Comparison of ENCODE assay signal across 8 cellular contexts in genomic region chr5:181215997-181216982, GRCh38. TPM values are rescaled to one million over a fixed set of nuclear protein-coding genes. Genes with fewer than 3 reads are reported as not detected.
DNase-seq lines count a peak whose midpoint lies in the region; ATAC-seq, FAIRE-seq and TF ChIP-seq lines count a peak whose summit lies in the region.

No MANE protein-coding gene starts in this region.

- H3K9me3 ChIP-seq in SJSA1 (replicated peaks), result no peaks in the 10 kb centered on the region
- no peaks in the 10 kb centered on the region for H3K9me3 ChIP-seq in esophagus squamous epithelium
- no peaks in the 10 kb centered on the region for H3K9me3 ChIP-seq in skeletal muscle tissue (ENCODE audit: control insufficient read depth in 3 of 3, low read length in 3 of 3)

- intact Hi-C loops in esophagus squamous epithelium (cut with DNase I), result no loop called here

- 38 to 41% methylated on average over 29 to 33 of the region's 44 CpGs for WGBS in esophagus squamous epithelium, 2 donors

- H3K27me3 ChIP-seq in SJSA1 (replicated peaks), result no peaks in the 10 kb centered on the region
- no peaks in the 10 kb centered on the region for H3K27me3 ChIP-seq in esophagus squamous epithelium
- no peaks in the 10 kb centered on the region for H3K27me3 ChIP-seq in skeletal muscle tissue (ENCODE audit: control insufficient read depth in 3 of 3, insufficient read depth in 3 of 3, low read length in 3 of 3)

- H3K27ac ChIP-seq in SJSA1, result no peak overlapping the region; the same call in 1 of the 2 replicates
- H3K27ac ChIP-seq in esophagus squamous epithelium, result peak overlapping the region in 3 of 4 donors; percentile 23 to 82 (median 77)
- H3K27ac ChIP-seq in skeletal muscle tissue (ENCODE audit: low read depth, low read length), result peak overlapping the region; percentile 25

- peak overlapping the region; percentile 39 to 81 (median 63) for H3K9ac ChIP-seq in skeletal muscle tissue (ENCODE audit: low read depth in 1 of 3, low read length in 3 of 3)

- TF ChIP-seq POLR2A in GM12891 (IDR thresholded peaks at IDR 0.05; ENCODE audit: low read depth, low read length) (no peak), esophagus squamous epithelium (IDR thresholded peaks at IDR 0.05) (no peak)

- H3K36me3 ChIP-seq in SJSA1 (no peaks in the 10 kb centered on the region), esophagus squamous epithelium (no peaks in the 10 kb centered on the region), skeletal muscle tissue (ENCODE audit: control insufficient read depth in 3 of 3, insufficient read depth in 3 of 3, low read length in 3 of 3) (no peaks in the 10 kb centered on the region)

- peak; percentile 5 for FAIRE-seq in GM12891 (lab: Jason Lieb, UNC)

- no peak for TF ChIP-seq CTCF in esophagus squamous epithelium (IDR thresholded peaks at IDR 0.05)

- ATAC-seq in HG02870 (IDR thresholded peaks at IDR 0.05; ENCODE audit: unreplicated experiment) (no peak), GM18861 (IDR thresholded peaks at IDR 0.05; ENCODE audit: unreplicated experiment) (no peak)

- H3K4me3 ChIP-seq in SJSA1 (peak overlapping the region; percentile 28), esophagus squamous epithelium (peak overlapping the region; percentile 29 to 63 (median 46)), skeletal muscle tissue (ENCODE audit: low read length in 3 of 3) (peak overlapping the region; percentile 47 to 71 (median 70))

- no peak for DNase-seq in GM12891 (ENCODE audit: insufficient read length, low spot score)
- DNase-seq in SJSA1 (ENCODE audit: low read depth in 1 of 2, low spot score in 2 of 2), result peak; percentile 65 to 72
- DNase-seq in esophagus squamous epithelium (lab: John Stamatoyannopoulos, UW), result no peak
- no peak for DNase-seq in NCI-H1105 (lab: John Stamatoyannopoulos, UW)
- DNase-seq in NOMO-1 treated with DMSO at 0.1 percent for 48 hours (lab: John Stamatoyannopoulos, UW; ENCODE audit: unreplicated experiment), result no peak

- H3K4me1 ChIP-seq in SJSA1 (replicated peaks), result peaks cover 18% of the 10 kb centered on the region
- peaks cover 6 to 35% (median 17%) of the 10 kb centered on the region in 3 donors for H3K4me1 ChIP-seq in esophagus squamous epithelium
- peaks cover 29 to 44% (median 35%) of the 10 kb centered on the region in 3 donors for H3K4me1 ChIP-seq in skeletal muscle tissue (ENCODE audit: control insufficient read depth in 3 of 3, insufficient read depth in 3 of 3, low read length in 3 of 3)

TF ChIP-seq in GM12891, 5 proteins besides CTCF, POLR2A, EP300 and RAD21:
- TF ChIP-seq PAX5 (IDR thresholded peaks at IDR 0.05; ENCODE audit: insufficient read depth, low read length, severe bottlenecking), result no peak
- no peak for TF ChIP-seq SPI1 (IDR thresholded peaks at IDR 0.05; ENCODE audit: low read depth, low read length)
- no peak for TF ChIP-seq TAF1 (IDR thresholded peaks at IDR 0.05; ENCODE audit: low read depth, low read length)
- no peak for TF ChIP-seq POLR2AphosphoS5 (IDR thresholded peaks at IDR 0.05; ENCODE audit: low read depth, low read length)
- no peak for TF ChIP-seq POU2F2 (IDR thresholded peaks at IDR 0.05; ENCODE audit: low read depth, low read length)

RNA-seq across cellular contexts. Expression of gene TRIM41, which starts 6.8 kb away (rescaled TPM):
- polyA plus RNA-seq in GM12891 (2012; ENCODE audit: low read depth, missing spikeins), result 19.7 TPM
- 10.6 and 14.0 TPM in 2 replicates for total RNA-seq in SJSA1 (2014; rRNA removed; shearing (Covaris generic))
- total RNA-seq in esophagus squamous epithelium (10 to 100 TPM; 12.0 to 22.1 (median 13.8) TPM), skeletal muscle tissue (15.1 TPM)

RNA-seq across cellular contexts. Expression of gene TRIM7, which starts 11.3 kb away (rescaled TPM):
- polyA plus RNA-seq in GM12891 (2012; ENCODE audit: low read depth, missing spikeins), result 0.19 TPM
- 28.0 and 45.2 TPM in 2 replicates for total RNA-seq in SJSA1 (2014; rRNA removed; shearing (Covaris generic))
- total RNA-seq in esophagus squamous epithelium (10 to 100 TPM; 44.8 to 80.6 (median 54.5) TPM), skeletal muscle tissue (9.9 TPM)

RNA-seq across cellular contexts. Expression of gene RACK1, which starts 27.4 kb away (rescaled TPM):
- 4,085 TPM for polyA plus RNA-seq in GM12891 (2012; ENCODE audit: low read depth, missing spikeins)
- total RNA-seq in SJSA1 (2014; rRNA removed; shearing (Covaris generic)), result 2,705 and 2,892 TPM in 2 replicates
- total RNA-seq in esophagus squamous epithelium, result 1,000 to 10,000 TPM; 1,705 to 2,735 (median 2,064) TPM
- total RNA-seq in skeletal muscle tissue, result 4,748 TPM

RNA-seq across cellular contexts. Expression of gene TRIM52, which starts 44.7 kb away (rescaled TPM):
- polyA plus RNA-seq in GM12891 (2012; ENCODE audit: low read depth, missing spikeins), result 8.0 TPM
- 2.4 and 5.2 TPM in 2 replicates for total RNA-seq in SJSA1 (2014; rRNA removed; shearing (Covaris generic))
- total RNA-seq in esophagus squamous epithelium (10 to 100 TPM in 1 of 4 donors, 1 to 10 TPM in 3; 2.0 to 11.1 (median 3.3) TPM), skeletal muscle tissue (4.2 TPM)

Comparison
In these comparisons a context has a peak if more than half of its experiments do, and no peak if none do; other contexts are left out.
1. DNase-seq: peak in SJSA1 (2 of 2); none in GM12891 (single experiment), esophagus squamous epithelium (single experiment), NCI-H1105 (single experiment) and NOMO-1 treated with DMSO at 0.1 percent for 48 hours (single experiment).
2. Peak in every context shown above with its lines, with median percentiles within 50 percentile points of each other: H3K4me3 ChIP-seq.